8 cellular contexts compared by ENCODE assay signal in the genomic region with DNA sequence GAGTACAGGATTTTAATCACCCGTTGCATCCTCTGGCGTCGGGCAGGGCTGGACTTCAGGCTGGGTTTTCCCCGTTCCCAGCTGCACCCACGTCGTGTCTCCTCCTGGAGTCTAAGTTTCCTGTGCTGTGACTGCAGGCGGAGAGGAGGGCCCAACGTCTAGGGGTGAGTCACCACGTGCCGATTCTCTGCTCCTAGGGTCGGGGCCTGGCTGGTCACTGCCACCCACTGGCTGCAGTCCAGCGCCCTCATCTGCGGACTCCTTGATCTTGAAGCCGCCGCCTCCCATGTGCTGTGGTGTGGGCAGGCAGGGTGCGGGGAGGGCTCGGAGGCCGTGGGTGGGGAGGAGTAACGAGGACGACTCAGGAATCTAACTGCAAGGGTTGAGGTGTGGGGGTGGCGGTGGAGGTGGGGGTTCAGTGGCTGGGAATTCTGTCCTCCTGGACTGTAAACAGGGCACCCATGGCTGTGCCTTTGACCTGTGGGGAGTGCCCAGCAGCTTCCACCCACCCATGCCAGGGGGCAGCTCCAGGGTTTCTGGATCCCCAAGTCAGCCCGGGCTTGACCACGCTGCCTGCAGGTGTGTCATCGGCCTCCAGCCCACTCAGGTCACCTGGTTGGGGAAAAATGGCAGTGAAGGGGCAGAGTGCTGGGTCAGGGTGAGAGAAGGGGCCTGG.
A peak's percentile ranks its signal among the peaks of the same experiment; 100 is the strongest.
DNase-seq lines count a peak whose midpoint lies in the region; ATAC-seq and TF ChIP-seq lines count a peak whose summit lies in the region.

No MANE protein-coding gene starts in this region.

- H3K4me1 ChIP-seq in osteoblast (ENCODE audit: insufficient read depth, low read length) = peaks cover 23% of the 10 kb centered on the region

- peak overlapping the region; percentile 81 for H2AFZ ChIP-seq in osteoblast (ENCODE audit: low read length)

- no peaks in the 10 kb centered on the region for H3K36me3 ChIP-seq in osteoblast (ENCODE audit: insufficient read depth, low read length)

- peak overlapping the region; percentile 62 for H3K27ac ChIP-seq in osteoblast (ENCODE audit: low read depth, low read length)

- TF ChIP-seq CTCF in fibroblast of villous mesenchyme (IDR thresholded peaks at IDR 0.05; ENCODE audit: insufficient read depth, low read depth, low read length) (no peak), osteoblast (IDR thresholded peaks at IDR 0.05; ENCODE audit: extremely low read depth, low read depth, low read length) (no peak)

- H3K4me2 ChIP-seq in osteoblast (ENCODE audit: insufficient read depth, low read length) = peak overlapping the region; percentile 28

- no peaks in the 10 kb centered on the region for H4K20me1 ChIP-seq in osteoblast (ENCODE audit: insufficient read depth, low read length)

- no peak overlapping the region for H3K4me3 ChIP-seq in fibroblast of villous mesenchyme (ENCODE audit: low read depth, low read length)
- H3K4me3 ChIP-seq in osteoblast (ENCODE audit: insufficient read depth, low read length) = peak overlapping the region; percentile 11

- H3K9me3 ChIP-seq in osteoblast (ENCODE audit: low read depth, low read length) = no peaks in the 10 kb centered on the region

- no peaks in the 10 kb centered on the region for H3K79me2 ChIP-seq in osteoblast (ENCODE audit: insufficient read depth, low read length)

- peaks cover 7% of the 10 kb centered on the region for H3K27me3 ChIP-seq in osteoblast (ENCODE audit: insufficient read depth, low read length)

- DNase-seq in Daoy (ENCODE audit: low read depth) (peak; percentile 96), RPMI7951 (ENCODE audit: low read depth) (peak; percentile 98), fibroblast of villous mesenchyme (ENCODE audit: low read depth) (peak; percentile 84), osteoblast (ENCODE audit: insufficient read length, low spot score, missing footprints) (peak; percentile 100), NCI-H1436 treated with DMSO at 0.1 percent for 48 hours (lab: John Stamatoyannopoulos, UW) (no peak), DMS79 (lab: John Stamatoyannopoulos, UW) (no peak)
- DNase-seq in activated CD4-positive, alpha-beta T cell treated with anti-CD3 and anti-CD28 coated beads, Interleukin-2, amount 50 U/mL, for 4 hours = no peak

- ATAC-seq in HG03025 (IDR thresholded peaks at IDR 0.05; ENCODE audit: low FRiP score, unreplicated experiment) = no peak

Comparison
In these comparisons a context has a peak if more than half of its experiments do, and no peak if none do; other contexts are left out.
1. DNase-seq: peak in Daoy (single experiment), RPMI7951 (single experiment), fibroblast of villous mesenchyme (single experiment) and osteoblast (single experiment); none in NCI-H1436 treated with DMSO at 0.1 percent for 48 hours (single experiment), activated CD4-positive, alpha-beta T cell treated with anti-CD3 and anti-CD28 coated beads, Interleukin-2, amount 50 U/mL, for 4 hours (0 of 2) and DMS79 (single experiment).